Comparison of ENCODE assay signal across 1 cellular context in genomic region chr12:88145567-88146347, GRCh38.
TF ChIP-seq lines count a peak whose summit lies in the region.

No MANE protein-coding gene starts in this region.

TF ChIP-seq in K562, 482 proteins besides CTCF, POLR2A, EP300 and RAD21:
- TF ChIP-seq NFE2 (IDR thresholded peaks at IDR 0.05; ENCODE audit: low read depth) (0 out of 2 replicates have a peak, but pooled peaks have one; percentile 29), CBFA2T2 (conservative IDR thresholded peaks at IDR 0.05) (no peak), ZNF316 (IDR thresholded peaks at IDR 0.05) (0 out of 2 replicates have a peak, but pooled peaks have one; percentile 14)
- TF ChIP-seq, protein P1, sequence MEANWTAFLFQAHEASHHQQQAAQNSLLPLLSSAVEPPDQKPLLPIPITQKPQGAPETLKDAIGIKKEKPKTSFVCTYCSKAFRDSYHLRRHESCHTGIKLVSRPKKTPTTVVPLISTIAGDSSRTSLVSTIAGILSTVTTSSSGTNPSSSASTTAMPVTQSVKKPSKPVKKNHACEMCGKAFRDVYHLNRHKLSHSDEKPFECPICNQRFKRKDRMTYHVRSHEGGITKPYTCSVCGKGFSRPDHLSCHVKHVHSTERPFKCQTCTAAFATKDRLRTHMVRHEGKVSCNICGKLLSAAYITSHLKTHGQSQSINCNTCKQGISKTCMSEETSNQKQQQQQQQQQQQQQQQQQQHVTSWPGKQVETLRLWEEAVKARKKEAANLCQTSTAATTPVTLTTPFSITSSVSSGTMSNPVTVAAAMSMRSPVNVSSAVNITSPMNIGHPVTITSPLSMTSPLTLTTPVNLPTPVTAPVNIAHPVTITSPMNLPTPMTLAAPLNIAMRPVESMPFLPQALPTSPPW (CRISPR knock-in tag; IDR thresholded peaks at IDR 0.05): no peak
